ENCODE assay signal across 11 cellular contexts in the genomic region with DNA sequence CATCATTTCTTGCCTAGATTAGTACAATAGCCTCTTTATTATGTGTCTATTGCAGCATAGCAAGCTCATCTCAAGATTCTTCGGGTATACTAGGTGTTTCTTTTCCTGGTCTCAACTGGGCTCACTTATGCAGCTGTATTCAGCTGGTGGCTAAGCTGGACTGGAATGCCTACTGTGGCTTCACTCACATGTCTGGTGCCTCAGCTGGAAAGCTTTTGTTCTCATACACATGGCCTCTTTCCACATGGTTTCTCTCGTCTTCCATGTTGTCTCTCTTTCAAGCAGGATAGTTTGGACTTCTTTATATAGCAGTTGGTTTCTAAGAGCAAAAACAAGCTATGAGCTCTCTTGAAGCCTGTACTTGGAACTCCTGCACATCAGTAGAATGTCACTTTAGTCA. TPM values are rescaled to one million over a fixed set of nuclear protein-coding genes. Genes with fewer than 3 reads are reported as not detected.
A peak's percentile ranks its signal among the peaks of the same experiment; 100 is the strongest.
DNase-seq lines count a peak whose midpoint lies in the region; ATAC-seq and TF ChIP-seq lines count a peak whose summit lies in the region.
"Had no signal": no experiment of that assay in that cellular context is flagged by ENCODE, and none has a peak within 500 bp of the region (broad histone marks: within the 10 kb centered on the region; RNA-seq: fewer than 3 reads in every experiment).

No MANE protein-coding gene starts in this region.

- H3K27me3 Mint-ChIP-seq in CD14-positive monocyte (ENCODE audit: low read depth in 3 of 3): peaks cover 0 to 2% (median 0%) of the 10 kb centered on the region in 3 donors
- H3K27me3 Mint-ChIP-seq in memory B cell: no peaks in the 10 kb centered on the region
- no peaks in the 10 kb centered on the region for H3K27me3 Mint-ChIP-seq in Caco-2 (ENCODE audit: insufficient read depth, unreplicated experiment)

- H3K4me3 Mint-ChIP-seq in CD14-positive monocyte (no peak overlapping the region), memory B cell (no peak overlapping the region), Caco-2 (ENCODE audit: unreplicated experiment) (no peak overlapping the region)

- H3K4me1 ChIP-seq in neutrophil (ENCODE audit: control insufficient read depth in 1 of 2, insufficient read depth in 1 of 2, low read depth in 1 of 2, low read length in 1 of 2) (peaks cover 30 to 38% of the 10 kb centered on the region in 2 experiments), upper lobe of left lung (peaks cover 8 to 33% (median 18%) of the 10 kb centered on the region in 4 donors), Caco-2 (no peaks in the 10 kb centered on the region)

- H3K27ac Mint-ChIP-seq in CD14-positive monocyte (peak overlapping the region in 5 of 7 donors; percentile 61 to 84 (median 72)), memory B cell (peak overlapping the region; percentile 50), Caco-2 (ENCODE audit: unreplicated experiment) (no peak overlapping the region)

- in situ Hi-C loops in SK-MEL-5 (cut with HindIII; ENCODE audit: low pct_unique_long_range_greater_than_20kb, low sequenced_read_pairs): no loop called here

- intact Hi-C loops in CD14-positive monocyte (cut with micrococcal nuclease) (no loop called here), Caco-2 (cut with micrococcal nuclease; ENCODE audit: unreplicated experiment) (no loop called here)

- peaks cover 0 to 2% (median 0%) of the 10 kb centered on the region in 7 donors for H3K9me3 Mint-ChIP-seq in CD14-positive monocyte
- peaks cover 5% of the 10 kb centered on the region for H3K9me3 Mint-ChIP-seq in memory B cell
- H3K9me3 Mint-ChIP-seq in Caco-2 (ENCODE audit: unreplicated experiment): no peaks in the 10 kb centered on the region

- TF ChIP-seq EP300 in upper lobe of left lung (IDR thresholded peaks at IDR 0.05): no peak

- no peak for ATAC-seq in memory B cell (ENCODE audit: low read depth)
- ATAC-seq in upper lobe of left lung (ENCODE audit: low FRiP score in 2 of 2): no peak

- CTCF ChIA-PET in Caco-2 (lab: Charles Lee): no interaction called here

- H3K9me3 ChIP-seq in neutrophil (no peaks in the 10 kb centered on the region), upper lobe of left lung (no peaks in the 10 kb centered on the region), Caco-2 (no peaks in the 10 kb centered on the region)

- DNase-seq in CD14-positive monocyte (ENCODE audit: low spot score) (no peak), SK-MEL-5 (ENCODE audit: low read depth, low spot score) (peak; percentile 32), memory B cell (ENCODE audit: low spot score in 2 of 2) (no peak), SIG-M5 (lab: John Stamatoyannopoulos, UW) (no peak), NCI-H1092 treated with DMSO at 0.1 percent for 48 hours (lab: John Stamatoyannopoulos, UW) (no peak), upper lobe of left lung (no peak), Caco-2 (no peak)
- DNase-seq: Calu3, DMS 273 treated with DMSO at 0.1 percent for 48 hours had no signal

- no peak overlapping the region for H3K4me3 ChIP-seq in neutrophil (ENCODE audit: low read depth in 1 of 2, low read length in 1 of 2)
- no peak overlapping the region for H3K4me3 ChIP-seq in upper lobe of left lung
- no peak overlapping the region for H3K4me3 ChIP-seq in Caco-2 (ENCODE audit: low read depth, low read length)

- no peak for TF ChIP-seq CTCF in CD14-positive monocyte (IDR thresholded peaks at IDR 0.05)
- no peak for TF ChIP-seq CTCF in neutrophil (IDR thresholded peaks at IDR 0.05)
- no peak for TF ChIP-seq CTCF in upper lobe of left lung (IDR thresholded peaks at IDR 0.05)
- no peak for TF ChIP-seq CTCF in Caco-2 (IDR thresholded peaks at IDR 0.05; ENCODE audit: insufficient read depth in 1 of 2, low read depth in 1 of 2, low read length in 1 of 2, severe bottlenecking in 1 of 2, unreplicated experiment in 1 of 2)

- BruUV-seq in Caco-2 (replicated peaks; lab: Mats Ljungman, UMichigan): no TSS peak

- peaks cover 27 to 29% of the 10 kb centered on the region in 2 donors for H3K36me3 Mint-ChIP-seq in CD14-positive monocyte
- H3K36me3 Mint-ChIP-seq in memory B cell: peaks cover 29% of the 10 kb centered on the region
- H3K36me3 Mint-ChIP-seq in Caco-2 (ENCODE audit: insufficient read depth, unreplicated experiment): peaks cover 6% of the 10 kb centered on the region

- H3K27ac ChIP-seq in neutrophil (peak overlapping the region; percentile 80), upper lobe of left lung (no peak overlapping the region)
- H3K27ac ChIP-seq: 22Rv1 had no signal

- H3K36me3 ChIP-seq in neutrophil: peaks cover 4% of the 10 kb centered on the region
- peaks cover 0 to 6% (median 0%) of the 10 kb centered on the region in 4 donors for H3K36me3 ChIP-seq in upper lobe of left lung
- H3K36me3 ChIP-seq in Caco-2 (ENCODE audit: control insufficient read depth, insufficient read depth, low read length): no peaks in the 10 kb centered on the region

- POLR2A ChIA-PET in Caco-2 (lab: Charles Lee): no interaction called here

- WGBS in upper lobe of left lung, 2 donors: 95 to 96% methylated on average over 2 of the region's 2 CpGs

- H3K4me1 Mint-ChIP-seq in CD14-positive monocyte (peaks cover 46% of the 10 kb centered on the region), memory B cell (peaks cover 16% of the 10 kb centered on the region), Caco-2 (ENCODE audit: low read depth, unreplicated experiment) (no peaks in the 10 kb centered on the region)

- TF ChIP-seq POLR2A in upper lobe of left lung (IDR thresholded peaks at IDR 0.05): no peak

- H3K27me3 ChIP-seq in neutrophil (no peaks in the 10 kb centered on the region), upper lobe of left lung (no peaks in the 10 kb centered on the region), Caco-2 (replicated peaks; ENCODE audit: control insufficient read depth, insufficient read depth, low read length) (no peaks in the 10 kb centered on the region)

RNA-seq across cellular contexts. Expression of a gene that starts 45.2 kb away (rescaled TPM):
- 1 to 10 TPM; 6.9 to 8.7 TPM for polyA plus RNA-seq in CD14-positive monocyte
- 21.5 and 23.7 TPM in 2 replicates for total RNA-seq in SK-MEL-5 (2014; rRNA removed; shearing (Covaris generic))
- polyA plus RNA-seq in SK-MEL-5 (2015; cell fraction: cytosol; rRNA removed): 14.6 and 18.8 TPM in 2 replicates
- polyA plus RNA-seq in SK-MEL-5 (2015; cell fraction: nucleus; rRNA removed): 50.5 and 73.1 TPM in 2 replicates
- 100 to 1,000 TPM in 1 of 6 donors, 10 to 100 TPM in 5; 33.0 to 108 (median 37.6) TPM for total RNA-seq in upper lobe of left lung
- total RNA-seq in Caco-2 (2022): 31.5 and 33.4 TPM in 2 replicates
